9 cellular contexts compared by ENCODE assay signal in genomic region chr4:54315561-54315960, GRCh38.
DNase-seq lines count a peak whose midpoint lies in the region; ATAC-seq and TF ChIP-seq lines count a peak whose summit lies in the region.
"Had no signal": no experiment of that assay in that cellular context is flagged by ENCODE, and none has a peak within 500 bp of the region (broad histone marks: within the 10 kb centered on the region; RNA-seq: fewer than 3 reads in every experiment).

No MANE protein-coding gene starts in this region.

- TF ChIP-seq CTCF in uterus (IDR thresholded peaks at IDR 0.05), result no peak

- POLR2A ChIA-PET in activated CD4-positive, alpha-beta T cell treated with anti-CD3 and anti-CD28 coated beads, Interleukin-2, amount 10 ng/mL, durations not matched to agents 7 days and 5 days (lab: Charles Lee), result no interaction called here

- no peaks in the 10 kb centered on the region for H3K36me3 ChIP-seq in uterus

- no peak for TF ChIP-seq POLR2A in uterus (IDR thresholded peaks at IDR 0.05)

- H3K27ac Mint-ChIP-seq in activated CD4-positive, alpha-beta T cell treated with anti-CD3 and anti-CD28 coated beads, Interleukin-2, amount 10 ng/mL, durations not matched to agents 7 days and 5 days, result peak overlapping the region; percentile 58

- H3K4me1 Mint-ChIP-seq in activated CD4-positive, alpha-beta T cell treated with anti-CD3 and anti-CD28 coated beads, Interleukin-2, amount 10 ng/mL, durations not matched to agents 7 days and 5 days, result peaks cover 25% of the 10 kb centered on the region

- H3K9me3 Mint-ChIP-seq in activated CD4-positive, alpha-beta T cell treated with anti-CD3 and anti-CD28 coated beads, Interleukin-2, amount 10 ng/mL, durations not matched to agents 7 days and 5 days, result no peaks in the 10 kb centered on the region

- H3K27ac ChIP-seq in uterus, result no peak overlapping the region

- ATAC-seq in HG02571 (IDR thresholded peaks at IDR 0.05; ENCODE audit: unreplicated experiment) (peak; percentile 95), HG03565 (IDR thresholded peaks at IDR 0.05; ENCODE audit: unreplicated experiment) (peak; percentile 99)
- ATAC-seq: HCT116 had no signal

- H3K9me3 ChIP-seq in uterus, result no peaks in the 10 kb centered on the region

- no peaks in the 10 kb centered on the region for H3K4me1 ChIP-seq in uterus

- no peak overlapping the region for H3K4me3 ChIP-seq in uterus

- DNase-seq in activated CD4-positive, alpha-beta T cell treated with anti-CD3 and anti-CD28 coated beads, Interleukin-2, amount 10 ng/mL, durations not matched to agents 7 days and 5 days, result no peak
- DNase-seq in activated CD4-positive, alpha-beta T cell treated with anti-CD3 and anti-CD28 coated beads, Interleukin-2, amount 50 U/mL, for 4 hours, result no peak
- DNase-seq in pons (ENCODE audit: low spot score) (peak; percentile 66), GDM1 (lab: John Stamatoyannopoulos, UW) (no peak), uterus (no peak), cerebellar cortex (ENCODE audit: low spot score) (no peak)

- H3K4me3 Mint-ChIP-seq in activated CD4-positive, alpha-beta T cell treated with anti-CD3 and anti-CD28 coated beads, Interleukin-2, amount 10 ng/mL, durations not matched to agents 7 days and 5 days, result no peak overlapping the region

- CTCF ChIA-PET in activated CD4-positive, alpha-beta T cell treated with anti-CD3 and anti-CD28 coated beads, Interleukin-2, amount 10 ng/mL, durations not matched to agents 7 days and 5 days (lab: Charles Lee), result no interaction called here

- peaks cover 4% of the 10 kb centered on the region for H3K27me3 Mint-ChIP-seq in activated CD4-positive, alpha-beta T cell treated with anti-CD3 and anti-CD28 coated beads, Interleukin-2, amount 10 ng/mL, durations not matched to agents 7 days and 5 days

- no peaks in the 10 kb centered on the region for H3K36me3 Mint-ChIP-seq in activated CD4-positive, alpha-beta T cell treated with anti-CD3 and anti-CD28 coated beads, Interleukin-2, amount 10 ng/mL, durations not matched to agents 7 days and 5 days (ENCODE audit: low read depth)

- intact Hi-C loops in uterus (cut with DNase I; ENCODE audit: low total_unique reads), result no loop called here

- H3K27me3 ChIP-seq in uterus, result no peaks in the 10 kb centered on the region
